In genomic region chr12:90280564-90281058, GRCh38 we compare ENCODE assay signal across 9 cellular contexts.
DNase-seq lines count a peak whose midpoint lies in the region; ATAC-seq lines count a peak whose summit lies in the region.
"Had no signal": no experiment of that assay in that cellular context is flagged by ENCODE, and none has a peak within 500 bp of the region (broad histone marks: within the 10 kb centered on the region; RNA-seq: fewer than 3 reads in every experiment).

No MANE protein-coding gene starts in this region.

- peak; percentile 90 for ATAC-seq in HG03060 (IDR thresholded peaks at IDR 0.05; ENCODE audit: low read depth, unreplicated experiment)

- H3K36me3 ChIP-seq in H7 (replicated peaks; ENCODE audit: control insufficient read depth, insufficient read depth, low read length), result no peaks in the 10 kb centered on the region
- H3K36me3 ChIP-seq: cardiac muscle cell had no signal

- DNase-seq in stimulated activated naive CD4-positive, alpha-beta T cell treated with Interleukin-2 at 50 U/mL for 16 hours (lab: John Stamatoyannopoulos, UW), result peak; percentile 2
- no peak for DNase-seq in stimulated activated naive CD4-positive, alpha-beta T cell (lab: John Stamatoyannopoulos, UW)
- peak; percentile 78 for DNase-seq in amniotic epithelial cell (ENCODE audit: low read depth)
- peak; percentile 38 for DNase-seq in stromal cell of bone marrow (ENCODE audit: low read depth)
- no peak for DNase-seq in NCI-H82 (lab: John Stamatoyannopoulos, UW)
- no peak for DNase-seq in H7
- no peak for DNase-seq in NCI-H510A (lab: John Stamatoyannopoulos, UW)

- H3K27me3 ChIP-seq in H7 (ENCODE audit: control insufficient read depth, insufficient read depth, low read length), result no peaks in the 10 kb centered on the region
- H3K27me3 ChIP-seq: cardiac muscle cell had no signal

- no peak overlapping the region for H3K4me3 ChIP-seq in H7 (ENCODE audit: insufficient read depth, low read depth, low read length)
- H3K4me3 ChIP-seq: cardiac muscle cell had no signal

Comparison
In these comparisons a context has a peak if more than half of its experiments do, and no peak if none do; other contexts are left out.
1. DNase-seq: peak in stimulated activated naive CD4-positive, alpha-beta T cell treated with Interleukin-2 at 50 U/mL for 16 hours (single experiment), amniotic epithelial cell (single experiment) and stromal cell of bone marrow (single experiment); none in stimulated activated naive CD4-positive, alpha-beta T cell (0 of 6), NCI-H82 (single experiment), H7 (single experiment) and NCI-H510A (single experiment).